In the genomic region with DNA sequence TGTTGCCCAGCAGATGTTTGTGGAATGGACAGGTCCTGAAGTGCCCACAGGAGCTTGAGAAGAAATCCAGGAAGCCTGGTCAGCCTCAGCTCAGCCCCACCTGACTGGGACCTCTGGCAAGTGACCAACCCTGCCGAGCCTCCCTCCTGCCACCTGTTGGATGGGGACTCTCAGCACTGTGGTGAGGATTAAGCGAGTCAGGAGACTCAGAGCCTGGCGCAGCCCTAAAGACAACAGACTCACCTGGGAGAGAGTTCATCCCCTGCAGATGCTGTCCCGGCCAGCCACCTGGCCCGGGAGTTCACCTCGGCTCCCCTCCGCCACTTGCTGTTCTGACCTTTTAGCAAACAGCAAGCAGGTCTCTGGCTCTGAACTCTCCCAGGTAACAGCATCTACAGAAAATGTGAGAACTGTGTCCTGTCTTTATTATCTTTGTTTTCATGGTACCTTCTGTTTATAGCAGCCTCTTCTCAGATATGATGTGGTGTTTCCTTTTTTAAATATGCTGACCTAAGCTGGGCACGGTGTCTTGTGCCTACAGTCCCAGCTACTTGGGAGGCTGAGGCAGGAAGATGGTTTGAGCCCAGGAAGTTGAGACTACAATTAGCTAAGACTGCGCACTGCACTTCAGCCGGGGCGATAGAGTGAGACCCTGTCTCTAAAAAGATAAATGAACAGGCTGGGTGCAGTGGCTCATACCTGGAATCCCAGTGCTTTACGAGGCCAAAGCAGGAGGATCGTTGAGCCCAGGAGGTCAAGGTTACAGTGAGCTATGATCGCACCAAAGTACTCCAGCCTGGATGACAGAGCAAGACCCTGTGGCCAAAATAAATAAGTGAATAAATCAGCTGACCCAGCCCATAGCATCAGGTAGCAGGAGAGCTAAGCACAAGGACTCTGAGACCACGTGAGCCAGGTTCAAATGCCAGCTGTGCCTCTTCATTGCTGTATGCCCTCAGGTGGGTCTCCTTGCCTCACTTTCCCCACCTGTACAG, we compare ENCODE assay signal across 11 cellular contexts. TPM values are rescaled to one million over a fixed set of nuclear protein-coding genes. Genes with fewer than 3 reads are reported as not detected.
DNase-seq lines count a peak whose midpoint lies in the region; ATAC-seq, FAIRE-seq and TF ChIP-seq lines count a peak whose summit lies in the region.
"Had no signal": no experiment of that assay in that cellular context is flagged by ENCODE, and none has a peak within 500 bp of the region (broad histone marks: within the 10 kb centered on the region; RNA-seq: fewer than 3 reads in every experiment).

No MANE protein-coding gene starts in this region.

- H3K27me3 Mint-ChIP-seq in activated naive CD4-positive, alpha-beta T cell treated with anti-CD3 and anti-CD28 coated beads for 36 hours (ENCODE audit: low read depth), result no peaks in the 10 kb centered on the region
- no peaks in the 10 kb centered on the region for H3K27me3 Mint-ChIP-seq in osteocyte (ENCODE audit: unreplicated experiment)
- H3K27me3 Mint-ChIP-seq: activated naive CD8-positive, alpha-beta T cell treated with anti-CD3 and anti-CD28 coated beads for 36 hours had no signal

- RAD21 ChIA-PET in GM12878 (lab: Charles Lee; ENCODE audit: unreplicated experiment), result no interaction called here

- intact Hi-C loops in GM12878 (cut with micrococcal nuclease; ENCODE audit: unreplicated experiment), result no loop called here
- intact Hi-C loops in activated naive CD4-positive, alpha-beta T cell treated with anti-CD3 and anti-CD28 coated beads for 36 hours (cut with micrococcal nuclease), result no loop called here

- no peak overlapping the region for H3K23ac ChIP-seq in mesendoderm (ENCODE audit: low read length)

- no peaks in the 10 kb centered on the region for H4K20me1 ChIP-seq in GM12878 (ENCODE audit: control insufficient read depth, insufficient read depth)

- H3K4me1 ChIP-seq in GM12878 (ENCODE audit: control insufficient read depth, insufficient read depth, low read length), result no peaks in the 10 kb centered on the region; the same call in 1 of the 2 replicates
- no peaks in the 10 kb centered on the region for H3K4me1 ChIP-seq in mesendoderm (ENCODE audit: control insufficient read depth, low read depth, low read length)
- H3K4me1 ChIP-seq in SJCRH30, result peaks cover 52% of the 10 kb centered on the region

- peak overlapping the region; percentile 62 for H2AK5ac ChIP-seq in mesendoderm (ENCODE audit: low read length)

- H2BK5ac ChIP-seq in mesendoderm (ENCODE audit: low read length), result no peak overlapping the region

- CTCF ChIA-PET in GM12878 (lab: Yijun Ruan, JAX), result interaction anchor here (0.5 to 1.2 kb wide), 4 partner anchors 87 to 611 kb away, joined by 3 read pairs; no protein-coding TSS in a partner anchor
- CTCF ChIA-PET in activated naive CD4-positive, alpha-beta T cell treated with anti-CD3 and anti-CD28 coated beads for 36 hours (lab: Charles Lee), result interaction anchor here (0.5 kb wide), 1 partner anchor 852 kb away, joined by 4 read pairs; no protein-coding TSS in a partner anchor

- POLR2A ChIA-PET in GM12878 (lab: Charles Lee), result no interaction called here

- H3K79me2 ChIP-seq in GM12878 (ENCODE audit: control insufficient read depth, insufficient read depth, low read length) (no peaks in the 10 kb centered on the region), mesendoderm (ENCODE audit: control insufficient read depth, insufficient read depth, low read length) (no peaks in the 10 kb centered on the region)

- no peaks in the 10 kb centered on the region; a peak in 1 of 4 replicates for H3K27me3 ChIP-seq in GM12878 (replicated peaks in 1 of 2; ENCODE audit: control insufficient read depth in 2 of 2, insufficient read depth in 2 of 2, low read length in 1 of 2)
- H3K27me3 ChIP-seq in mesendoderm (ENCODE audit: insufficient read depth, low read length, poor library complexity), result no peaks in the 10 kb centered on the region
- no peaks in the 10 kb centered on the region for H3K27me3 ChIP-seq in SJCRH30

- H3K27ac Mint-ChIP-seq in activated naive CD4-positive, alpha-beta T cell treated with anti-CD3 and anti-CD28 coated beads for 36 hours, result no peak overlapping the region
- H3K27ac Mint-ChIP-seq in osteocyte (ENCODE audit: unreplicated experiment), result no peak overlapping the region
- H3K27ac Mint-ChIP-seq: activated naive CD8-positive, alpha-beta T cell treated with anti-CD3 and anti-CD28 coated beads for 36 hours had no signal

- no peaks in the 10 kb centered on the region for H3K4me1 Mint-ChIP-seq in activated naive CD4-positive, alpha-beta T cell treated with anti-CD3 and anti-CD28 coated beads for 36 hours (ENCODE audit: low read depth)
- peaks cover 31% of the 10 kb centered on the region for H3K4me1 Mint-ChIP-seq in osteocyte (ENCODE audit: unreplicated experiment)
- H3K4me1 Mint-ChIP-seq: activated naive CD8-positive, alpha-beta T cell treated with anti-CD3 and anti-CD28 coated beads for 36 hours had no signal

- BruUV-seq in GM12878 (replicated peaks; lab: Mats Ljungman, UMichigan), result no TSS peak

- DNase-seq in CD1c-positive myeloid dendritic cell (ENCODE audit: extremely low spot score) (peak; percentile 34), LNCaP clone FGC (ENCODE audit: low read depth) (peak; percentile 34), GM12878 (ENCODE audit: low read depth, low spot score) (no peak), mesendoderm (peak; percentile 81), cerebellar nuclear complex (lab: John Stamatoyannopoulos, UW) (no peak), SJCRH30 (no peak), osteocyte (ENCODE audit: extremely low spot score, unreplicated experiment) (no peak)
- no peak for DNase-seq in activated naive CD4-positive, alpha-beta T cell treated with anti-CD3 and anti-CD28 coated beads for 36 hours
- DNase-seq: activated naive CD8-positive, alpha-beta T cell treated with anti-CD3 and anti-CD28 coated beads for 36 hours; DMS79; NCI-H187 had no signal

- H3K4me2 ChIP-seq in GM12878 (ENCODE audit: control insufficient read depth, insufficient read depth) (no peak overlapping the region), mesendoderm (ENCODE audit: low read length) (no peak overlapping the region)

- no peak for TF ChIP-seq POLR2A in GM12878 (IDR thresholded peaks at IDR 0.05; ENCODE audit: low read depth, low read length)

- no peak overlapping the region for H4K8ac ChIP-seq in mesendoderm (ENCODE audit: low read depth, low read length)

- no peak for TF ChIP-seq EP300 in GM12878 (IDR thresholded peaks at IDR 0.05; ENCODE audit: borderline replicate concordance in 1 of 2, control insufficient read depth in 1 of 2, low read depth in 2 of 2, low read length in 2 of 2)

- SMC1A ChIA-PET in GM12878 (lab: Charles Lee; ENCODE audit: uncharacterized antibody, unreplicated experiment), result interaction anchor here (1.2 to 1.6 kb wide), 2 partner anchors 57 to 58 kb away, joined by 3 read pairs; no protein-coding TSS in a partner anchor

- H3K9me3 ChIP-seq in GM12878 (replicated peaks; ENCODE audit: control insufficient read depth, insufficient read depth, low read length) (no peaks in the 10 kb centered on the region), SJCRH30 (replicated peaks) (no peaks in the 10 kb centered on the region)

- H3K4ac ChIP-seq in mesendoderm (ENCODE audit: low read depth, low read length), result no peak overlapping the region

- no peak for TF ChIP-seq RAD21 in GM12878 (IDR thresholded peaks at IDR 0.05; ENCODE audit: insufficient read depth, low read depth, low read length)

- TF ChIP-seq CTCF in LNCaP clone FGC (IDR thresholded peaks at IDR 0.05; ENCODE audit: control insufficient read depth, extremely low read depth, insufficient read depth) (peak; percentile 41; the same call in 1 of the 2 replicates), GM12878 (IDR thresholded peaks at IDR 0.05 in 2 of 3, conservative IDR thresholded peaks at IDR 0.05 in 1 of 3; ENCODE audit: control insufficient read depth in 2 of 3, extremely low read depth in 1 of 3, insufficient read depth in 1 of 3, low read depth in 3 of 3, low read length in 3 of 3) (no peak), osteocyte (IDR thresholded peaks at IDR 0.05) (no peak)

- H3K9ac ChIP-seq in GM12878 (ENCODE audit: control insufficient read depth, insufficient read depth, low read length) (no peak overlapping the region), mesendoderm (ENCODE audit: low read length) (no peak overlapping the region)

- H2BK15ac ChIP-seq in mesendoderm (replicated peaks; ENCODE audit: low read depth), result no peak overlapping the region

- H2AFZ ChIP-seq in GM12878 (ENCODE audit: control insufficient read depth, low read depth, low read length), result no peak overlapping the region

- no peaks in the 10 kb centered on the region for H3K36me3 Mint-ChIP-seq in activated naive CD4-positive, alpha-beta T cell treated with anti-CD3 and anti-CD28 coated beads for 36 hours (ENCODE audit: low read depth)
- no peaks in the 10 kb centered on the region for H3K36me3 Mint-ChIP-seq in osteocyte (ENCODE audit: unreplicated experiment)
- H3K36me3 Mint-ChIP-seq: activated naive CD8-positive, alpha-beta T cell treated with anti-CD3 and anti-CD28 coated beads for 36 hours had no signal

- peak overlapping the region; percentile 8 for H3K56ac ChIP-seq in mesendoderm (ENCODE audit: low read length)

- H3K4me3 Mint-ChIP-seq in activated naive CD4-positive, alpha-beta T cell treated with anti-CD3 and anti-CD28 coated beads for 36 hours, result no peak overlapping the region
- H3K4me3 Mint-ChIP-seq in osteocyte (ENCODE audit: unreplicated experiment), result no peak overlapping the region
- H3K4me3 Mint-ChIP-seq: activated naive CD8-positive, alpha-beta T cell treated with anti-CD3 and anti-CD28 coated beads for 36 hours had no signal

- WGBS in GM12878 (ENCODE audit: insufficient coverage, insufficient replicate concordance, low lambda C conversion rate, missing lambda C conversion rate), result 53% methylated on average over 15 of the region's 15 CpGs
- no CpG with 5 or more reads among the region's 15 CpGs for WGBS in mesendoderm (ENCODE audit: extremely low coverage, insufficient coverage, low lambda C conversion rate)

- no peak overlapping the region for H2BK120ac ChIP-seq in mesendoderm (ENCODE audit: low read depth, low read length)

- H3K4me3 ChIP-seq in LNCaP clone FGC (ENCODE audit: low read depth, low read length) (no peak overlapping the region), GM12878 (no peak overlapping the region), mesendoderm (ENCODE audit: low read length) (no peak overlapping the region), SJCRH30 (no peak overlapping the region)

- no peaks in the 10 kb centered on the region for H3K79me1 ChIP-seq in mesendoderm (ENCODE audit: low read length)

- H3K9me3 Mint-ChIP-seq in activated naive CD4-positive, alpha-beta T cell treated with anti-CD3 and anti-CD28 coated beads for 36 hours, result no peaks in the 10 kb centered on the region
- no peaks in the 10 kb centered on the region for H3K9me3 Mint-ChIP-seq in osteocyte (ENCODE audit: unreplicated experiment)
- H3K9me3 Mint-ChIP-seq: activated naive CD8-positive, alpha-beta T cell treated with anti-CD3 and anti-CD28 coated beads for 36 hours had no signal

- H4K5ac ChIP-seq in mesendoderm (ENCODE audit: low read length), result no peak overlapping the region

- FAIRE-seq in GM12878 (lab: Jason Lieb, UNC), result no peak

- H3K27ac ChIP-seq in GM12878 (ENCODE audit: control insufficient read depth, insufficient read depth) (no peak overlapping the region), mesendoderm (ENCODE audit: low read depth, low read length) (no peak overlapping the region), SJCRH30 (no peak overlapping the region)

- H3K18ac ChIP-seq in mesendoderm (ENCODE audit: low read length), result no peak overlapping the region

- peak; percentile 47 for ATAC-seq in GM12878

- no peaks in the 10 kb centered on the region for H3K36me3 ChIP-seq in GM12878 (ENCODE audit: control insufficient read depth in 2 of 2, insufficient read depth in 2 of 2, low read length in 1 of 2)
- no peaks in the 10 kb centered on the region for H3K36me3 ChIP-seq in mesendoderm (ENCODE audit: control insufficient read depth, insufficient read depth, low read length)
- no peaks in the 10 kb centered on the region for H3K36me3 ChIP-seq in SJCRH30

- in situ Hi-C loops in GM12878 (cut with MboI), result no loop called here

RNA-seq across cellular contexts. Expression of gene SLC6A6, which starts 32.4 kb away (rescaled TPM):
- 112 and 120 TPM in 2 replicates for total RNA-seq in GM12878 (2013; cell fraction: nucleolus; rRNA removed)
- total RNA-seq in GM12878 (2014; rRNA removed) (28.2 and 28.3 TPM in 2 replicates), GM12878 (2014; rRNA removed; fragmentation: Illumina TruSeq; extraction: Trizol) (18.6 and 19.7 TPM in 2 replicates), GM12878 (2021) (44.5 and 47.0 TPM in 2 replicates), osteocyte (37.2 and 41.9 TPM in 2 replicates)
- 7.1 TPM for polyA plus RNA-seq in GM12878 (2011; ENCODE audit: low read depth)
- polyA plus RNA-seq in GM12878 (2011; rRNA removed) (14.1 and 21.8 TPM in 2 replicates), GM12878 (2014; fragmentation: Illumina TruSeq; extraction: Trizol) (25.7 and 28.5 TPM in 2 replicates), GM12878 (2014; fragmentation: Nextera tagmentation; extraction: Ambion mirVana) (1 to 10 TPM; 5.6 to 6.2 TPM), GM12878 (2014; rRNA removed) (26.4 and 26.5 TPM in 2 replicates), GM12878 (2016; fragmentation: Nextera tagmentation; extraction: Ambion mirVana) (10 to 100 TPM; 10.0 to 13.4 TPM)
- 22.1 and 22.3 TPM in 2 replicates for polyA plus RNA-seq in GM12878 (2011; cell fraction: cytosol; rRNA removed)
- 59.7 and 73.3 TPM in 2 replicates for polyA plus RNA-seq in GM12878 (2011; cell fraction: nucleus; rRNA removed)
- 11.9 and 15.5 TPM in 2 replicates for polyA plus RNA-seq in GM12878 (2012)
- 31.8 and 45.9 TPM in 2 replicates for polyA minus RNA-seq in GM12878 (2011; rRNA and poly(A)+ RNA removed)
- 9.0 and 9.6 TPM in 2 replicates for polyA minus RNA-seq in GM12878 (2011; cell fraction: cytosol; rRNA and poly(A)+ RNA removed)
- 31.2 and 54.5 TPM in 2 replicates for polyA minus RNA-seq in GM12878 (2011; cell fraction: nucleus; rRNA and poly(A)+ RNA removed)
- polyA plus RNA-seq in mesendoderm (2013, experiment 1 of 2), result 50.8 TPM
- 51.5 TPM for polyA plus RNA-seq in mesendoderm (2013, experiment 2 of 2)
- 10 to 100 TPM; 32.2 to 36.9 TPM for total RNA-seq in activated naive CD4-positive, alpha-beta T cell treated with anti-CD3 and anti-CD28 coated beads for 36 hours
- total RNA-seq in SJCRH30 (2014; rRNA removed; shearing (Covaris generic)), result 10.5 and 10.9 TPM in 2 replicates

Comparison
In these comparisons a context has a peak if more than half of its experiments do, and no peak if none do; other contexts are left out.
1. DNase-seq: peak in CD1c-positive myeloid dendritic cell (single experiment), LNCaP clone FGC (single experiment) and mesendoderm (single experiment); none in GM12878 (single experiment), cerebellar nuclear complex (0 of 2), activated naive CD4-positive, alpha-beta T cell treated with anti-CD3 and anti-CD28 coated beads for 36 hours (single experiment), SJCRH30 (0 of 2) and osteocyte (single experiment).